In genomic region chr16:47695746-47696145, GRCh38 we compare ENCODE assay signal across 32 cellular contexts.
"Had no signal": no experiment of that assay in that cellular context is flagged by ENCODE, and none has a peak within 500 bp of the region (broad histone marks: within the 10 kb centered on the region; RNA-seq: fewer than 3 reads in every experiment).

No MANE protein-coding gene starts in this region.

- H3K4me1 Mint-ChIP-seq: activated B cell treated with CpG ODN at 0.5 μM for 24 hours; activated naive CD8-positive, alpha-beta T cell treated with anti-CD3 and anti-CD28 coated beads for 36 hours; central memory CD8-positive, alpha-beta T cell; T-cell had no signal

- DNase-seq: activated B cell treated with CpG ODN at 0.5 μM for 24 hours; activated CD4-positive, alpha-beta memory T cell treated with anti-CD3 and anti-CD28 coated beads for 36 hours; activated CD4-positive, alpha-beta T cell treated with anti-CD3 and anti-CD28 coated beads for 4 hours; activated CD4-positive, alpha-beta T cell treated with anti-CD3 and anti-CD28 coated beads, Interleukin-2, amount 10 ng/mL, durations not matched to agents 24 days and 14 days; activated CD4-positive, alpha-beta T cell treated with anti-CD3 and anti-CD28 coated beads, Interleukin-2, amount 50 U/mL, for 1 hour; activated CD4-positive, alpha-beta T cell treated with anti-CD3 and anti-CD28 coated beads, Interleukin-2, amount 50 U/mL, for 4 hours; activated CD4-positive, CD25-positive, alpha-beta regulatory T cell treated with anti-CD3 and anti-CD28 coated beads, Interleukin-2, amount 50 U/mL, for 72 hours; activated CD8-positive, alpha-beta memory T cell treated with anti-CD3 and anti-CD28 coated beads, Interleukin-2, amount 50 U/mL, for 4 hours; activated CD8-positive, alpha-beta T cell treated with anti-CD3 and anti-CD28 coated beads for 36 hours; activated effector memory CD4-positive, alpha-beta T cell treated with anti-CD3 and anti-CD28 coated beads, Interleukin-2, amount 50 U/mL, for 16 hours; activated gamma-delta T cell treated with Interleukin-2 at 50 U/mL for 16 hours; activated naive CD4-positive, alpha-beta T cell; activated naive CD4-positive, alpha-beta T cell treated with anti-CD3 and anti-CD28 coated beads for 36 hours; activated naive CD4-positive, alpha-beta T cell treated with anti-CD3 and anti-CD28 coated beads, Interleukin-2, amount 50 U/mL, for 16 hours; activated naive CD8-positive, alpha-beta T cell treated with anti-CD3 and anti-CD28 coated beads for 36 hours; activated T-cell treated with anti-CD3 and anti-CD28 coated beads for 4 hours; activated T-cell treated with anti-CD3 and anti-CD28 coated beads, Interleukin-2, amount 50 U/mL, for 1 hour; activated T-cell treated with anti-CD3 and anti-CD28 coated beads, Interleukin-2, amount 50 U/mL, for 4 hours; activated T-cell treated with anti-CD3 and anti-CD28 coated beads, Interleukin-2, amount 50 U/mL, for 72 hours; adrenal gland; amniotic stem cell; aorta; body of pancreas; caudate nucleus; T-cell; T-helper 2 cell; T-helper 9 cell had no signal

- ATAC-seq: activated CD8-positive, alpha-beta T cell treated with anti-CD3 and anti-CD28 coated beads for 36 hours; activated naive CD4-positive, alpha-beta T cell treated with anti-CD3 and anti-CD28 coated beads, Interleukin-2, amount 50 U/mL, for 72 hours; activated T-cell treated with anti-CD3 and anti-CD28 coated beads, Interleukin-2, amount 50 U/mL, for 4 hours; activated T-cell treated with anti-CD3 and anti-CD28 coated beads, Interleukin-2, amount 50 U/mL, for 72 hours; activated T-helper 17 cell treated with anti-CD3 and anti-CD28 coated beads, Interleukin-2, amount 50 U/mL, for 72 hours; body of pancreas; T-cell had no signal

- H3K4me3 Mint-ChIP-seq: activated B cell treated with CpG ODN at 0.5 μM for 24 hours; activated CD4-positive, alpha-beta memory T cell treated with anti-CD3 and anti-CD28 coated beads for 36 hours; activated CD4-positive, alpha-beta T cell treated with anti-CD3 and anti-CD28 coated beads, Interleukin-2, amount 10 ng/mL, durations not matched to agents 24 days and 14 days; activated CD8-positive, alpha-beta T cell treated with anti-CD3 and anti-CD28 coated beads for 36 hours; activated naive CD4-positive, alpha-beta T cell treated with anti-CD3 and anti-CD28 coated beads for 36 hours; activated naive CD8-positive, alpha-beta T cell treated with anti-CD3 and anti-CD28 coated beads for 36 hours; activated T-cell treated with anti-CD3 and anti-CD28 coated beads, Interleukin-2, amount 50 U/mL, for 4 hours; activated T-cell treated with anti-CD3 and anti-CD28 coated beads, Interleukin-2, amount 50 U/mL, for 72 hours; activated T-helper 1 cell treated with anti-CD3 and anti-CD28 coated beads, Interleukin-12 subunit alpha, Interleukin-12 subunit beta, Interleukin-2, Interleukin-4 antibody, amounts not matched to agents 30 ng/mL and 10 ng/mL and 1 ng/mL, durations not matched to agents 14 hours and 24 hours and 36 hours; activated T-helper 17 cell treated with anti-CD3 and anti-CD28 coated beads, Interleukin-2, amount 50 U/mL, for 72 hours; central memory CD8-positive, alpha-beta T cell; T-cell; T-helper 2 cell treated with Interferon-gamma antibody and Interleukin-4, amounts not matched to agents 5 μg/mL and 100 μg/mL, for 36 hours had no signal

- H3K9me3 Mint-ChIP-seq: activated B cell treated with CpG ODN at 0.5 μM for 24 hours; activated CD4-positive, alpha-beta memory T cell treated with anti-CD3 and anti-CD28 coated beads for 36 hours; activated CD4-positive, alpha-beta T cell treated with anti-CD3 and anti-CD28 coated beads, Interleukin-2, amount 10 ng/mL, durations not matched to agents 24 days and 14 days; activated T-helper 1 cell treated with anti-CD3 and anti-CD28 coated beads, Interleukin-12 subunit alpha, Interleukin-12 subunit beta, Interleukin-2, Interleukin-4 antibody, amounts not matched to agents 30 ng/mL and 10 ng/mL and 1 ng/mL, durations not matched to agents 14 hours and 24 hours and 36 hours; central memory CD8-positive, alpha-beta T cell; T-helper 2 cell treated with Interferon-gamma antibody and Interleukin-4, amounts not matched to agents 5 μg/mL and 100 μg/mL, for 36 hours had no signal

- H3K9me3 ChIP-seq: adrenal gland, body of pancreas had no signal

- H3K27ac Mint-ChIP-seq: activated B cell treated with CpG ODN at 0.5 μM for 24 hours; activated CD4-positive, alpha-beta memory T cell treated with anti-CD3 and anti-CD28 coated beads for 36 hours; activated CD4-positive, alpha-beta T cell treated with anti-CD3 and anti-CD28 coated beads, Interleukin-2, amount 10 ng/mL, durations not matched to agents 24 days and 14 days; activated CD8-positive, alpha-beta T cell treated with anti-CD3 and anti-CD28 coated beads for 36 hours; activated naive CD4-positive, alpha-beta T cell treated with anti-CD3 and anti-CD28 coated beads for 36 hours; activated naive CD8-positive, alpha-beta T cell treated with anti-CD3 and anti-CD28 coated beads for 36 hours; activated T-cell treated with anti-CD3 and anti-CD28 coated beads, Interleukin-2, amount 50 U/mL, for 72 hours; activated T-helper 1 cell treated with anti-CD3 and anti-CD28 coated beads, Interleukin-12 subunit alpha, Interleukin-12 subunit beta, Interleukin-2, Interleukin-4 antibody, amounts not matched to agents 30 ng/mL and 10 ng/mL and 1 ng/mL, durations not matched to agents 14 hours and 24 hours and 36 hours; activated T-helper 17 cell treated with anti-CD3 and anti-CD28 coated beads, Interleukin-2, amount 50 U/mL, for 72 hours; T-cell; T-helper 2 cell treated with Interferon-gamma antibody and Interleukin-4, amounts not matched to agents 5 μg/mL and 100 μg/mL, for 36 hours had no signal

- H3K27me3 Mint-ChIP-seq: activated B cell treated with CpG ODN at 0.5 μM for 24 hours; activated CD4-positive, alpha-beta memory T cell treated with anti-CD3 and anti-CD28 coated beads for 36 hours; activated CD4-positive, alpha-beta T cell treated with anti-CD3 and anti-CD28 coated beads, Interleukin-2, amount 10 ng/mL, durations not matched to agents 24 days and 14 days; activated CD8-positive, alpha-beta T cell treated with anti-CD3 and anti-CD28 coated beads for 36 hours; activated naive CD8-positive, alpha-beta T cell treated with anti-CD3 and anti-CD28 coated beads for 36 hours; activated T-helper 17 cell treated with anti-CD3 and anti-CD28 coated beads, Interleukin-2, amount 50 U/mL, for 72 hours; central memory CD8-positive, alpha-beta T cell; T-cell had no signal
